ENCODE assay signal across 22 cellular contexts in the genomic region with DNA sequence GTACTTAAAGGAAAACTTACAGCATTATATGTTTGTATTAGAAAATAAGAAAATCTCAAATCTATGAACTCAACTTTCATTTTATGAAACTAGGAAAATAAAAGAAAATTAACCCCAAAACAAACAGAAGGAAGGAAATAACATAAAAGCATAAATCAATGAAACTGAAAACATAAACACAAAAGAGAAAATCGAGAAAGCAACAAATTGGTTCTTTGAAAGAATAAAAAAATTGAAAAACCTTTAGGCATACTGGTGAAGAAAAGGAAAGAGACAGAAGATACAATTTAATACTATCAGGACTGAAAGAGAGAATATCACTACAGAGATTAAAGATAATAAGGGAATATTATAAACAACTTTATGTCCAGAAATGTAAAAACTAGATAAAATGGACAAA. TPM values are rescaled to one million over a fixed set of nuclear protein-coding genes. Genes with fewer than 3 reads are reported as not detected.
DNase-seq lines count a peak whose midpoint lies in the region; ATAC-seq, FAIRE-seq and TF ChIP-seq lines count a peak whose summit lies in the region.
"Had no signal": no experiment of that assay in that cellular context is flagged by ENCODE, and none has a peak within 500 bp of the region (broad histone marks: within the 10 kb centered on the region; RNA-seq: fewer than 3 reads in every experiment).

No MANE protein-coding gene starts in this region.

- ATAC-seq in activated T-cell treated with anti-CD3 and anti-CD28 coated beads, Interleukin-2, amount 50 U/mL, for 72 hours (replicated peaks in 1 of 2) = no peak
- ATAC-seq in T-helper 17 cell (no peak), lower lobe of right lung (no peak)
- ATAC-seq in natural killer cell treated with Interleukin-12 subunit alpha and Interleukin-12 subunit beta and Interleukin-15 and Interleukin-18, amount 100 ng/mL, for 72 hours = no peak
- ATAC-seq: CD8-positive, alpha-beta T cell; HCT116; HepG2 had no signal

- TF ChIP-seq CTCF in thyroid gland (IDR thresholded peaks at IDR 0.05) (no peak), lower lobe of right lung (IDR thresholded peaks at IDR 0.05) (no peak)

- intact Hi-C loops in thyroid gland (cut with DNase I) (no loop called here), lower lobe of right lung (cut with DNase I) (no loop called here)

- H3K27ac Mint-ChIP-seq in activated T-cell treated with anti-CD3 and anti-CD28 coated beads, Interleukin-2, amount 50 U/mL, for 72 hours = peak overlapping the region; percentile 91
- H3K27ac Mint-ChIP-seq in activated T-cell treated with anti-CD3 and anti-CD28 coated beads, Interleukin-2, amount 50 U/mL, for 24 hours = no peak overlapping the region
- H3K27ac Mint-ChIP-seq in T-helper 17 cell = peak overlapping the region; percentile 67
- H3K27ac Mint-ChIP-seq in natural killer cell treated with Interleukin-12 subunit alpha and Interleukin-12 subunit beta and Interleukin-15 and Interleukin-18, amount 100 ng/mL, for 72 hours = no peak overlapping the region
- H3K27ac Mint-ChIP-seq: B cell; CD8-positive, alpha-beta T cell; HFFc6; IgD-negative memory B cell had no signal

- H3K27me3 Mint-ChIP-seq in activated T-cell treated with anti-CD3 and anti-CD28 coated beads, Interleukin-2, amount 50 U/mL, for 72 hours (ENCODE audit: low read depth) = no peaks in the 10 kb centered on the region
- H3K27me3 Mint-ChIP-seq in activated T-cell treated with anti-CD3 and anti-CD28 coated beads, Interleukin-2, amount 50 U/mL, for 24 hours = no peaks in the 10 kb centered on the region
- no peaks in the 10 kb centered on the region for H3K27me3 Mint-ChIP-seq in T-helper 17 cell
- no peaks in the 10 kb centered on the region for H3K27me3 Mint-ChIP-seq in natural killer cell treated with Interleukin-12 subunit alpha and Interleukin-12 subunit beta and Interleukin-15 and Interleukin-18, amount 100 ng/mL, for 72 hours
- H3K27me3 Mint-ChIP-seq: B cell, IgD-negative memory B cell had no signal

- FAIRE-seq in islet of Langerhans (lab: Jason Lieb, UNC) = peak; percentile 5
- FAIRE-seq: GM12892, HepG2 had no signal

- H3K9me3 Mint-ChIP-seq in activated T-cell treated with anti-CD3 and anti-CD28 coated beads, Interleukin-2, amount 50 U/mL, for 72 hours = no peaks in the 10 kb centered on the region
- H3K9me3 Mint-ChIP-seq in activated T-cell treated with anti-CD3 and anti-CD28 coated beads, Interleukin-2, amount 50 U/mL, for 24 hours = no peaks in the 10 kb centered on the region
- no peaks in the 10 kb centered on the region for H3K9me3 Mint-ChIP-seq in natural killer cell treated with Interleukin-12 subunit alpha and Interleukin-12 subunit beta and Interleukin-15 and Interleukin-18, amount 100 ng/mL, for 72 hours
- H3K9me3 Mint-ChIP-seq: CD8-positive, alpha-beta T cell; HFFc6; IgD-negative memory B cell had no signal

- H3K9me3 ChIP-seq in T-helper 17 cell (ENCODE audit: control insufficient read depth, low read length, poor library complexity, severe bottlenecking) = no peaks in the 10 kb centered on the region
- no peaks in the 10 kb centered on the region for H3K9me3 ChIP-seq in thyroid gland
- H3K9me3 ChIP-seq in lower lobe of right lung = no peaks in the 10 kb centered on the region
- H3K9me3 ChIP-seq: BLaER1 treated with 17β-estradiol and CSF1 and Interleukin-3, amounts not matched to agents 10 nM and 100 nM had no signal

- TF ChIP-seq POLR2A in thyroid gland (IDR thresholded peaks at IDR 0.05) = no peak

- 98 to 100% methylated on average over 1 of the region's 1 CpG for WGBS in thyroid gland, 2 donors

- H3K4me3 Mint-ChIP-seq in activated T-cell treated with anti-CD3 and anti-CD28 coated beads, Interleukin-2, amount 50 U/mL, for 72 hours = no peak overlapping the region
- no peak overlapping the region for H3K4me3 Mint-ChIP-seq in activated T-cell treated with anti-CD3 and anti-CD28 coated beads, Interleukin-2, amount 50 U/mL, for 24 hours
- no peak overlapping the region for H3K4me3 Mint-ChIP-seq in T-helper 17 cell
- H3K4me3 Mint-ChIP-seq in natural killer cell treated with Interleukin-12 subunit alpha and Interleukin-12 subunit beta and Interleukin-15 and Interleukin-18, amount 100 ng/mL, for 72 hours = no peak overlapping the region
- H3K4me3 Mint-ChIP-seq: B cell; CD8-positive, alpha-beta T cell; HFFc6; IgD-negative memory B cell had no signal

- H3K36me3 ChIP-seq in thyroid gland (no peaks in the 10 kb centered on the region), lower lobe of right lung (no peaks in the 10 kb centered on the region)
- H3K36me3 ChIP-seq: BLaER1 treated with 17β-estradiol and CSF1 and Interleukin-3, amounts not matched to agents 10 nM and 100 nM had no signal

- H3K27ac ChIP-seq in thyroid gland = no peak overlapping the region
- no peak overlapping the region for H3K27ac ChIP-seq in lower lobe of right lung
- H3K27ac ChIP-seq: 22Rv1; BLaER1 treated with 17β-estradiol and CSF1 and Interleukin-3, amounts not matched to agents 10 nM and 100 nM had no signal

- H3K4me1 ChIP-seq in thyroid gland = peaks cover 8 to 12% of the 10 kb centered on the region in 2 donors
- no peaks in the 10 kb centered on the region for H3K4me1 ChIP-seq in lower lobe of right lung

- H3K4me1 Mint-ChIP-seq in activated T-cell treated with anti-CD3 and anti-CD28 coated beads, Interleukin-2, amount 50 U/mL, for 72 hours (ENCODE audit: low read depth) = peaks cover 4% of the 10 kb centered on the region
- H3K4me1 Mint-ChIP-seq in activated T-cell treated with anti-CD3 and anti-CD28 coated beads, Interleukin-2, amount 50 U/mL, for 24 hours (ENCODE audit: low read depth) = peaks cover 15% of the 10 kb centered on the region
- H3K4me1 Mint-ChIP-seq in T-helper 17 cell = no peaks in the 10 kb centered on the region
- H3K4me1 Mint-ChIP-seq in natural killer cell treated with Interleukin-12 subunit alpha and Interleukin-12 subunit beta and Interleukin-15 and Interleukin-18, amount 100 ng/mL, for 72 hours (ENCODE audit: low read depth in 2 of 2) = peaks cover 6 to 16% of the 10 kb centered on the region in 2 donors

- H3K27me3 ChIP-seq in thyroid gland (no peaks in the 10 kb centered on the region), lower lobe of right lung (ENCODE audit: low read depth) (no peaks in the 10 kb centered on the region)

- DNase-seq in activated T-cell treated with anti-CD3 and anti-CD28 coated beads, Interleukin-2, amount 50 U/mL, for 72 hours = no peak
- no peak for DNase-seq in activated T-cell treated with anti-CD3 and anti-CD28 coated beads, Interleukin-2, amount 50 U/mL, for 24 hours
- no peak for DNase-seq in T-helper 17 cell
- DNase-seq in thyroid gland = no peak
- no peak for DNase-seq in natural killer cell treated with Interleukin-12 subunit alpha and Interleukin-12 subunit beta and Interleukin-15 and Interleukin-18, amount 100 ng/mL, for 72 hours (ENCODE audit: low spot score)
- DNase-seq in dermis blood vessel endothelial cell = no peak
- DNase-seq in lower lobe of right lung = no peak
- DNase-seq: CD8-positive, alpha-beta T cell; DMS 273 treated with DMSO at 0.1 percent for 48 hours; DMS53; GDM1; GOT3; H7; HFFc6 had no signal

- H3K4me3 ChIP-seq in thyroid gland (replicated peaks in 1 of 3) = no peak overlapping the region
- no peak overlapping the region for H3K4me3 ChIP-seq in lower lobe of right lung
- H3K4me3 ChIP-seq: BLaER1 treated with 17β-estradiol and CSF1 and Interleukin-3, amounts not matched to agents 10 nM and 100 nM had no signal

- no peaks in the 10 kb centered on the region for H3K36me3 Mint-ChIP-seq in activated T-cell treated with anti-CD3 and anti-CD28 coated beads, Interleukin-2, amount 50 U/mL, for 72 hours (ENCODE audit: insufficient read depth in 2 of 2)
- no peaks in the 10 kb centered on the region for H3K36me3 Mint-ChIP-seq in activated T-cell treated with anti-CD3 and anti-CD28 coated beads, Interleukin-2, amount 50 U/mL, for 24 hours (ENCODE audit: low read depth)
- no peaks in the 10 kb centered on the region for H3K36me3 Mint-ChIP-seq in T-helper 17 cell (ENCODE audit: low read depth)
- H3K36me3 Mint-ChIP-seq in natural killer cell treated with Interleukin-12 subunit alpha and Interleukin-12 subunit beta and Interleukin-15 and Interleukin-18, amount 100 ng/mL, for 72 hours = no peaks in the 10 kb centered on the region
- H3K36me3 Mint-ChIP-seq: CD8-positive, alpha-beta T cell had no signal

RNA-seq across cellular contexts. Expression of gene PRTFDC1, which starts 21.2 kb away (rescaled TPM):
- under 1 TPM; 0.46 to 0.49 TPM for total RNA-seq in activated T-cell treated with anti-CD3 and anti-CD28 coated beads, Interleukin-2, amount 50 U/mL, for 72 hours
- total RNA-seq in T-helper 17 cell (1 to 10 TPM in 1 of 2 donors, under 1 TPM in 1; 0.40 to 3.6 TPM), thyroid gland (1 to 10 TPM; 2.9 to 8.7 (median 5.6) TPM), dermis blood vessel endothelial cell (8.0 and 13.2 TPM in 2 replicates), lower lobe of right lung (3.8 TPM)
- total RNA-seq in natural killer cell treated with Interleukin-12 subunit alpha and Interleukin-12 subunit beta and Interleukin-15 and Interleukin-18, amount 100 ng/mL, for 72 hours = under 1 TPM in 1 of 2 donors, not detected in 1; 0.69 TPM
- total RNA-seq: B cell, HepG2 had no signal

Comparison
In these comparisons a context has a peak if more than half of its experiments do, and no peak if none do; other contexts are left out.
1. H3K27ac Mint-ChIP-seq: peak in activated T-cell treated with anti-CD3 and anti-CD28 coated beads, Interleukin-2, amount 50 U/mL, for 72 hours (single experiment) and T-helper 17 cell (single experiment); none in activated T-cell treated with anti-CD3 and anti-CD28 coated beads, Interleukin-2, amount 50 U/mL, for 24 hours (single experiment) and natural killer cell treated with Interleukin-12 subunit alpha and Interleukin-12 subunit beta and Interleukin-15 and Interleukin-18, amount 100 ng/mL, for 72 hours (0 of 2).